Comparison of ENCODE assay signal across 1 cellular context in the genomic region with DNA sequence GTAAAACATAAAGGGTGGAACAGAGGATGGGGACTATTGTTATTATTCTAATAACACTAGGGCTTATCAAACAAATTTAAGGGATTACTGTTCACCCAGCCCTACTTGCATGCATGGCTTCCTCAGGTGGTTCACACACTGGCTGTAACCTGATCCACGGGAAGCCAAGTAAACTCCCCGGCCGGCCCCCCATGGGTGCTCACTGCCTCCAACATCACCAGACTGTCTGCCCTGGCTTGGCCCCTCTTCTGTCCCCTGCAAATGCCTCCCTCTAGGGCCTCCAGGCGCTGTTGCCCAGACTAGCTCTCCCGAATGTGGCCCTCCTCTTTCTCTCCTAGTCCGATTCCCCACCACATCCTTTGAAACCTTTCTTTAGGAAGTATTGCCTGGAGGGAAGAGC.
TF ChIP-seq lines count a peak whose summit lies in the region.

No MANE protein-coding gene starts in this region.

TF ChIP-seq in GM23338, 12 proteins besides CTCF, POLR2A, EP300 and RAD21 (continued from another document):
- TF ChIP-seq, protein P1, sequence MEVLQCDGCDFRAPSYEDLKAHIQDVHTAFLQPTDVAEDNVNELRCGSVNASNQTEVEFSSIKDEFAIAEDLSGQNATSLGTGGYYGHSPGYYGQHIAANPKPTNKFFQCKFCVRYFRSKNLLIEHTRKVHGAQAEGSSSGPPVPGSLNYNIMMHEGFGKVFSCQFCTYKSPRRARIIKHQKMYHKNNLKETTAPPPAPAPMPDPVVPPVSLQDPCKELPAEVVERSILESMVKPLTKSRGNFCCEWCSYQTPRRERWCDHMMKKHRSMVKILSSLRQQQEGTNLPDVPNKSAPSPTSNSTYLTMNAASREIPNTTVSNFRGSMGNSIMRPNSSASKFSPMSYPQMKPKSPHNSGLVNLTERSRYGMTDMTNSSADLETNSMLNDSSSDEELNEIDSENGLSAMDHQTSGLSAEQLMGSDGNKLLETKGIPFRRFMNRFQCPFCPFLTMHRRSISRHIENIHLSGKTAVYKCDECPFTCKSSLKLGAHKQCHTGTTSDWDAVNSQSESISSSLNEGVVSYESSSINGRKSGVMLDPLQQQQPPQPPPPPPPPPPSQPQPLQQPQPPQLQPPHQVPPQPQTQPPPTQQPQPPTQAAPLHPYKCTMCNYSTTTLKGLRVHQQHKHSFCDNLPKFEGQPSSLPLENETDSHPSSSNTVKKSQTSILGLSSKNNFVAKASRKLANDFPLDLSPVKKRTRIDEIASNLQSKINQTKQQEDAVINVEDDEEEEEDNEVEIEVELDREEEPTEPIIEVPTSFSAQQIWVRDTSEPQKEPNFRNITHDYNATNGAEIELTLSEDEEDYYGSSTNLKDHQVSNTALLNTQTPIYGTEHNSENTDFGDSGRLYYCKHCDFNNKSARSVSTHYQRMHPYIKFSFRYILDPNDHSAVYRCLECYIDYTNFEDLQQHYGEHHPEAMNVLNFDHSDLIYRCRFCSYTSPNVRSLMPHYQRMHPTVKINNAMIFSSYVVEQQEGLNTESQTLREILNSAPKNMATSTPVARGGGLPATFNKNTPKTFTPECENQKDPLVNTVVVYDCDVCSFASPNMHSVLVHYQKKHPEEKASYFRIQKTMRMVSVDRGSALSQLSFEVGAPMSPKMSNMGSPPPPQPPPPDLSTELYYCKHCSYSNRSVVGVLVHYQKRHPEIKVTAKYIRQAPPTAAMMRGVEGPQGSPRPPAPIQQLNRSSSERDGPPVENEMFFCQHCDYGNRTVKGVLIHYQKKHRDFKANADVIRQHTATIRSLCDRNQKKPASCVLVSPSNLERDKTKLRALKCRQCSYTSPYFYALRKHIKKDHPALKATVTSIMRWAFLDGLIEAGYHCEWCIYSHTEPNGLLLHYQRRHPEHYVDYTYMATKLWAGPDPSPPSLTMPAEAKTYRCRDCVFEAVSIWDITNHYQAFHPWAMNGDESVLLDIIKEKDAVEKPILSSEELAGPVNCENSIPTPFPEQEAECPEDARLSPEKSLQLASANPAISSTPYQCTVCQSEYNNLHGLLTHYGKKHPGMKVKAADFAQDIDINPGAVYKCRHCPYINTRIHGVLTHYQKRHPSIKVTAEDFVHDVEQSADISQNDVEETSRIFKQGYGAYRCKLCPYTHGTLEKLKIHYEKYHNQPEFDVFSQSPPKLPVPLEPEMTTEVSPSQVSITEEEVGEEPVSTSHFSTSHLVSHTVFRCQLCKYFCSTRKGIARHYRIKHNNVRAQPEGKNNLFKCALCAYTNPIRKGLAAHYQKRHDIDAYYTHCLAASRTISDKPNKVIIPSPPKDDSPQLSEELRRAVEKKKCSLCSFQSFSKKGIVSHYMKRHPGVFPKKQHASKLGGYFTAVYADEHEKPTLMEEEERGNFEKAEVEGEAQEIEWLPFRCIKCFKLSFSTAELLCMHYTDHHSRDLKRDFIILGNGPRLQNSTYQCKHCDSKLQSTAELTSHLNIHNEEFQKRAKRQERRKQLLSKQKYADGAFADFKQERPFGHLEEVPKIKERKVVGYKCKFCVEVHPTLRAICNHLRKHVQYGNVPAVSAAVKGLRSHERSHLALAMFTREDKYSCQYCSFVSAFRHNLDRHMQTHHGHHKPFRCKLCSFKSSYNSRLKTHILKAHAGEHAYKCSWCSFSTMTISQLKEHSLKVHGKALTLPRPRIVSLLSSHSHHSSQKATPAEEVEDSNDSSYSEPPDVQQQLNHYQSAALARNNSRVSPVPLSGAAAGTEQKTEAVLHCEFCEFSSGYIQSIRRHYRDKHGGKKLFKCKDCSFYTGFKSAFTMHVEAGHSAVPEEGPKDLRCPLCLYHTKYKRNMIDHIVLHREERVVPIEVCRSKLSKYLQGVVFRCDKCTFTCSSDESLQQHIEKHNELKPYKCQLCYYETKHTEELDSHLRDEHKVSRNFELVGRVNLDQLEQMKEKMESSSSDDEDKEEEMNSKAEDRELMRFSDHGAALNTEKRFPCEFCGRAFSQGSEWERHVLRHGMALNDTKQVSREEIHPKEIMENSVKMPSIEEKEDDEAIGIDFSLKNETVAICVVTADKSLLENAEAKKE (CRISPR knock-in tag; IDR thresholded peaks at IDR 0.05): no peak
- TF ChIP-seq REST (IDR thresholded peaks at IDR 0.05; ENCODE audit: unreplicated experiment) (no peak), CREB1 (CRISPR knock-in tag; IDR thresholded peaks at IDR 0.05; ENCODE audit: low read depth) (no peak), JUNB (IDR thresholded peaks at IDR 0.05; ENCODE audit: unreplicated experiment) (no peak), EZH2phosphoT487 (IDR thresholded peaks at IDR 0.05; ENCODE audit: unreplicated experiment) (no peak), ZNF114 (CRISPR knock-in tag; IDR thresholded peaks at IDR 0.05) (no peak), NANOG (IDR thresholded peaks at IDR 0.05; ENCODE audit: borderline replicate concordance) (no peak), EZH2 (IDR thresholded peaks at IDR 0.05; ENCODE audit: low read depth, unreplicated experiment) (no peak)
- TF ChIP-seq, protein P2, sequence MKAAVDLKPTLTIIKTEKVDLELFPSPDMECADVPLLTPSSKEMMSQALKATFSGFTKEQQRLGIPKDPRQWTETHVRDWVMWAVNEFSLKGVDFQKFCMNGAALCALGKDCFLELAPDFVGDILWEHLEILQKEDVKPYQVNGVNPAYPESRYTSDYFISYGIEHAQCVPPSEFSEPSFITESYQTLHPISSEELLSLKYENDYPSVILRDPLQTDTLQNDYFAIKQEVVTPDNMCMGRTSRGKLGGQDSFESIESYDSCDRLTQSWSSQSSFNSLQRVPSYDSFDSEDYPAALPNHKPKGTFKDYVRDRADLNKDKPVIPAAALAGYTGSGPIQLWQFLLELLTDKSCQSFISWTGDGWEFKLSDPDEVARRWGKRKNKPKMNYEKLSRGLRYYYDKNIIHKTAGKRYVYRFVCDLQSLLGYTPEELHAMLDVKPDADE (IDR thresholded peaks at IDR 0.05): no peak
